Comparison of ENCODE assay signal across 7 cellular contexts in the genomic region with DNA sequence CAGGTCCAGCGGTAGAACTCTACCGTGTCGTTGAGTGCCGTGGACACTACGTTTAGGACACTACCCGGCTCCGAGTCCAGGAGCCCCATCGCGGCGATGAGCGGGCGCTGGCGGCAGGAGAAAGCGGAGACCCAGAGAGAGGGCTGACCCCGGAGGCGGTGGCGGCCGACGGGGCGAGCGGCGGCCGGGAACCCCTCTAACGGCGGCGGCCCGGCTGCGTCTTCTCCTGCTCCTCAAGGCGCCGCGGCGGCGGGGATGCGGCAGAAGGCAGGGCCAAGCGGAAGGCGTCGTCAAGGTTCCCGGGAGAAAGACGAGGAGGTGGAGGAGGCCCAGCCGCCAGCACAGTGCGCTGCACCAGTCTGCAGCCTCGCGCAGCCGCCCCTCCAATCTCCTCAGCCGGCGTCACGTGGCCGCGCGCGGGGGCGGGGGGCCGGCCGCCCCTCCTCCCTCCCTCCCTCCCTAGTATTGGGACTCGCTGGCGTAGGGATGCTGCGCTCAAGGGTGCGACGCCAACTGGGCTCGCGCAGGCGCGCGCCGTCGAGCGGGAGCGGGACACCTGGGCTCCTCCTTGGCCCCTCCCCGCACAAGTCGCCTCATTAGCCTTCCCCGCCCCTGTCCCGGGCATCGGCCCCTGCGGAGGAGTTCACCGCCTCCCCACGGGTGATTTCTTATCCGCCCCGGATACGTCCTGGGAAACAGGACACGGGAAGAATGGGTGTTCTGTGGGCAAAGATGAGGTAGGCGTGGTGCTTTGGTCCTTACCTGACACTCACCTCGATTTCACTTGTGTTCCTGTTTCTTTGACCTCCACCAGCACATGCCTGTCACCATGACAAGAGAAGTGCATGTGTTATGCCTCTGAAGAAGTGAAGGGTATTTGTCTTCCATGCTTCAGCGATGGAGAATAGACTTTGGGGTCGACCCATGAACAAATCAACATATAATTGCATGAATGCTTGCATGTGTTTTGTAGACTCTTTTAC. TPM values are rescaled to one million over a fixed set of nuclear protein-coding genes. Genes with fewer than 3 reads are reported as not detected.
A peak's percentile ranks its signal among the peaks of the same experiment; 100 is the strongest.
DNase-seq lines count a peak whose midpoint lies in the region; ATAC-seq and TF ChIP-seq lines count a peak whose summit lies in the region.

A gene (minus strand): TSS at position 363 of the 983 bp plus-strand sequence. CDS start 274 bp downstream, at position 89.

- no peaks in the 10 kb centered on the region for H3K9me3 ChIP-seq in fibroblast of lung (ENCODE audit: control insufficient read depth, insufficient read depth, low read depth, low read length)

- H3K79me2 ChIP-seq in fibroblast of lung (ENCODE audit: control insufficient read depth, insufficient read depth, low read length), result peaks cover 4% of the 10 kb centered on the region

- H3K36me3 ChIP-seq in fibroblast of lung (ENCODE audit: control insufficient read depth, insufficient read depth, low read length), result no peaks in the 10 kb centered on the region

- H2AFZ ChIP-seq in fibroblast of lung (ENCODE audit: low read length), result peak within 1 kb of the TSS; percentile 86

- peak within 1 kb of the TSS; percentile 71 for H3K9ac ChIP-seq in fibroblast of lung (ENCODE audit: insufficient read depth, low read length)

- no peaks in the 10 kb centered on the region for H3K9me3 Mint-ChIP-seq in activated T-helper 1 cell treated with anti-CD3 and anti-CD28 coated beads, Interleukin-12 subunit alpha, Interleukin-12 subunit beta, Interleukin-2, Interleukin-4 antibody, amounts not matched to agents 30 ng/mL and 10 ng/mL and 1 ng/mL, durations not matched to agents 14 hours and 24 hours and 36 hours
- H3K9me3 Mint-ChIP-seq in naive thymus-derived CD8-positive, alpha-beta T cell, result no peaks in the 10 kb centered on the region

- no peaks in the 10 kb centered on the region for H3K27me3 ChIP-seq in fibroblast of lung (ENCODE audit: control insufficient read depth, insufficient read depth, low read length)

- intact Hi-C loops in activated T-helper 1 cell treated with anti-CD3 and anti-CD28 coated beads, Interleukin-12 subunit alpha, Interleukin-12 subunit beta, Interleukin-2, Interleukin-4 antibody, amounts not matched to agents 30 ng/mL and 10 ng/mL and 1 ng/mL, durations not matched to agents 14 hours and 24 hours and 36 hours (cut with micrococcal nuclease), result loop anchor here (1.0 to 10.0 kb wide), 7 partner anchors 57 to 1807 kb away; a partner anchor contains a TSS

- POLR2A ChIA-PET in naive thymus-derived CD8-positive, alpha-beta T cell (lab: Charles Lee), result interaction anchor here (0.6 to 1.1 kb wide), 3 partner anchors 56 to 159 kb away, joined by 3 to 5 read pairs (median 3); a partner anchor contains a TSS

- DNase-seq in NCI-H82 (lab: John Stamatoyannopoulos, UW) (peak; percentile 89), fibroblast of lung (ENCODE audit: low read depth in 2 of 2) (peak; percentile 70 to 85)
- peak; percentile 26 for DNase-seq in activated T-helper 1 cell treated with anti-CD3 and anti-CD28 coated beads, Interleukin-12 subunit alpha, Interleukin-12 subunit beta, Interleukin-2, Interleukin-4 antibody, amounts not matched to agents 30 ng/mL and 10 ng/mL and 1 ng/mL, durations not matched to agents 14 hours and 24 hours and 36 hours (ENCODE audit: low spot score)
- DNase-seq in naive thymus-derived CD8-positive, alpha-beta T cell, result peak in 9 of 10 donors; percentile 21 to 75 (median 50)
- peak; percentile 73 for DNase-seq in stimulated activated naive CD8-positive, alpha-beta T cell treated with anti-CD3 and anti-CD28 coated beads, Interleukin-15, Interleukin-2, amounts not matched to agents 100 U/mL and 50 U/mL, for 24 hours

- peaks cover 3% of the 10 kb centered on the region for H3K4me1 ChIP-seq in fibroblast of lung (ENCODE audit: control insufficient read depth, extremely low read depth, insufficient read depth, low read length)

- H3K27ac Mint-ChIP-seq in activated T-helper 1 cell treated with anti-CD3 and anti-CD28 coated beads, Interleukin-12 subunit alpha, Interleukin-12 subunit beta, Interleukin-2, Interleukin-4 antibody, amounts not matched to agents 30 ng/mL and 10 ng/mL and 1 ng/mL, durations not matched to agents 14 hours and 24 hours and 36 hours, result peak within 1 kb of the TSS; percentile 54
- H3K27ac Mint-ChIP-seq in naive thymus-derived CD8-positive, alpha-beta T cell, result peak within 1 kb of the TSS; percentile 5 to 90 (median 68)

- H3K4me3 ChIP-seq in fibroblast of lung (replicated peaks in 1 of 4; ENCODE audit: control extremely low read depth in 1 of 4, insufficient read depth in 1 of 4, low read depth in 3 of 4, low read length in 4 of 4), result peak within 1 kb of the TSS; percentile 66 to 89 (median 80)

- peak within 1 kb of the TSS; percentile 87 for H3K4me3 Mint-ChIP-seq in activated T-helper 1 cell treated with anti-CD3 and anti-CD28 coated beads, Interleukin-12 subunit alpha, Interleukin-12 subunit beta, Interleukin-2, Interleukin-4 antibody, amounts not matched to agents 30 ng/mL and 10 ng/mL and 1 ng/mL, durations not matched to agents 14 hours and 24 hours and 36 hours
- peak within 1 kb of the TSS; percentile 85 to 97 (median 90) for H3K4me3 Mint-ChIP-seq in naive thymus-derived CD8-positive, alpha-beta T cell

- TF ChIP-seq CTCF in fibroblast of lung (conservative IDR thresholded peaks at IDR 0.05 in 1 of 2, IDR thresholded peaks at IDR 0.05 in 1 of 2; ENCODE audit: low read depth in 1 of 2, low read length in 2 of 2), result no peak

- peaks cover 21% of the 10 kb centered on the region for H3K4me1 Mint-ChIP-seq in activated T-helper 1 cell treated with anti-CD3 and anti-CD28 coated beads, Interleukin-12 subunit alpha, Interleukin-12 subunit beta, Interleukin-2, Interleukin-4 antibody, amounts not matched to agents 30 ng/mL and 10 ng/mL and 1 ng/mL, durations not matched to agents 14 hours and 24 hours and 36 hours (ENCODE audit: low read depth)
- peaks cover 12 to 34% (median 25%) of the 10 kb centered on the region in 4 donors for H3K4me1 Mint-ChIP-seq in naive thymus-derived CD8-positive, alpha-beta T cell

- no peaks in the 10 kb centered on the region for H4K20me1 ChIP-seq in fibroblast of lung (ENCODE audit: control insufficient read depth, extremely low read depth, insufficient read depth, low read length)

- H3K27me3 Mint-ChIP-seq in activated T-helper 1 cell treated with anti-CD3 and anti-CD28 coated beads, Interleukin-12 subunit alpha, Interleukin-12 subunit beta, Interleukin-2, Interleukin-4 antibody, amounts not matched to agents 30 ng/mL and 10 ng/mL and 1 ng/mL, durations not matched to agents 14 hours and 24 hours and 36 hours (ENCODE audit: insufficient read depth), result peaks cover 37% of the 10 kb centered on the region
- H3K27me3 Mint-ChIP-seq in naive thymus-derived CD8-positive, alpha-beta T cell, result peaks cover 0 to 40% (median 6%) of the 10 kb centered on the region in 5 donors

- no peaks in the 10 kb centered on the region for H3K36me3 Mint-ChIP-seq in activated T-helper 1 cell treated with anti-CD3 and anti-CD28 coated beads, Interleukin-12 subunit alpha, Interleukin-12 subunit beta, Interleukin-2, Interleukin-4 antibody, amounts not matched to agents 30 ng/mL and 10 ng/mL and 1 ng/mL, durations not matched to agents 14 hours and 24 hours and 36 hours (ENCODE audit: low read depth)
- H3K36me3 Mint-ChIP-seq in naive thymus-derived CD8-positive, alpha-beta T cell, result no peaks in the 10 kb centered on the region

- ATAC-seq in GM18519 (IDR thresholded peaks at IDR 0.05; ENCODE audit: low FRiP score, unreplicated experiment) (peak; percentile 44), HG03378 (IDR thresholded peaks at IDR 0.05; ENCODE audit: unreplicated experiment) (peak; percentile 28)
- peak; percentile 67 to 75 for ATAC-seq in naive thymus-derived CD8-positive, alpha-beta T cell
- peak; percentile 80 for ATAC-seq in stimulated activated naive CD8-positive, alpha-beta T cell treated with anti-CD3 and anti-CD28 coated beads, Interleukin-15, Interleukin-2, amounts not matched to agents 100 U/mL and 50 U/mL, for 24 hours

- H3K27ac ChIP-seq in fibroblast of lung (ENCODE audit: insufficient read depth, low read length), result peak within 1 kb of the TSS; percentile 1

- H3K4me2 ChIP-seq in fibroblast of lung (ENCODE audit: extremely low read depth, insufficient read depth, low read length), result peak within 1 kb of the TSS; percentile 93

RNA-seq across cellular contexts. Expression of the gene that starts here (rescaled TPM):
- 2.0 and 2.1 TPM in 2 replicates for total RNA-seq in activated T-helper 1 cell treated with anti-CD3 and anti-CD28 coated beads, Interleukin-12 subunit alpha, Interleukin-12 subunit beta, Interleukin-2, Interleukin-4 antibody, amounts not matched to agents 30 ng/mL and 10 ng/mL and 1 ng/mL, durations not matched to agents 14 hours and 24 hours and 36 hours
- 4.6 and 6.4 TPM in 2 replicates for total RNA-seq in fibroblast of lung
- 4.3 and 5.2 TPM in 2 replicates for polyA plus RNA-seq in fibroblast of lung
- 4.9 and 5.8 TPM in 2 replicates for polyA plus RNA-seq in fibroblast of lung (2012)
- 0.43 and 2.5 TPM in 2 replicates for polyA minus RNA-seq in fibroblast of lung (ENCODE audit: low replicate concordance)
- total RNA-seq in naive thymus-derived CD8-positive, alpha-beta T cell, result 1 to 10 TPM; 1.6 to 1.8 TPM
- polyA plus RNA-seq in naive thymus-derived CD8-positive, alpha-beta T cell, result 1 to 10 TPM in 2 of 3 donors, under 1 TPM in 1; 0.40 to 1.5 (median 1.0) TPM

Comparison
In these comparisons a context has a peak if more than half of its experiments do, and no peak if none do; other contexts are left out.
1. Peak in every context shown above with its lines: DNase-seq, ATAC-seq, H3K4me3 ChIP-seq and H3K27ac ChIP-seq.
2. ATAC-seq: peak in every context shown above with its lines; median percentile 80 in stimulated activated naive CD8-positive, alpha-beta T cell treated with anti-CD3 and anti-CD28 coated beads, Interleukin-15, Interleukin-2, amounts not matched to agents 100 U/mL and 50 U/mL, for 24 hours; 71 in naive thymus-derived CD8-positive, alpha-beta T cell; 44 in GM18519; 28 in HG03378.
3. DNase-seq: peak in every context shown above with its lines; median percentile 89 in NCI-H82; 78 in fibroblast of lung; 73 in stimulated activated naive CD8-positive, alpha-beta T cell treated with anti-CD3 and anti-CD28 coated beads, Interleukin-15, Interleukin-2, amounts not matched to agents 100 U/mL and 50 U/mL, for 24 hours; 50 in naive thymus-derived CD8-positive, alpha-beta T cell; 26 in activated T-helper 1 cell treated with anti-CD3 and anti-CD28 coated beads, Interleukin-12 subunit alpha, Interleukin-12 subunit beta, Interleukin-2, Interleukin-4 antibody, amounts not matched to agents 30 ng/mL and 10 ng/mL and 1 ng/mL, durations not matched to agents 14 hours and 24 hours and 36 hours.